In the genomic region with DNA sequence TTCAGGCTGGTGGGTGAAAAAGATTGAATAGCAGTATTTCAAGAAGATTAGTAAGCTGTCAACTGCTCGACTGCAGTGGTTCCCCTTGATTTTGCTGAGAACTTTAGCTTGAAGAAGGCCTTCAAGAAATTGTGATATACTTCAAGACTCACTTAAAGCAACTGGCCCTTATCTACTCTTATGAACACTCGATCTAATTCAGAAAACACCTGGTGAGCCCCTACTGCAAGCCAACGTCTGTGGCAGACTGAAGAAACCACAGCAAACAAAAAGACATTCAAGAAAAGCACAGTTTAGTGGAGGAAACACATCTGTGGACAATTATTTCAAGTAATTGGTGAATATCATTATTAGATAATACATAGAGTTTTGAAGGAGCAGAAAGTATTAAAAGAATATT, we compare ENCODE assay signal across 9 cellular contexts.
"Had no signal": no experiment of that assay in that cellular context is flagged by ENCODE, and none has a peak within 500 bp of the region (broad histone marks: within the 10 kb centered on the region; RNA-seq: fewer than 3 reads in every experiment).

No MANE protein-coding gene starts in this region.

- H3K9me3 Mint-ChIP-seq: GM23338, H9, HFFc6 had no signal

- H2AFZ ChIP-seq: GM23248, GM23338 had no signal

- H3K4me3 Mint-ChIP-seq: GM23338, H9, HFFc6 had no signal

- H3K9ac ChIP-seq: GM23248 had no signal

- H3K9me3 ChIP-seq: HAP-1 had no signal

- H3K4me2 ChIP-seq: GM23338 had no signal

- DNase-seq: GM23248, GOT3, H7, H9, HCEC 1CT, HFFc6 had no signal

- H3K36me3 ChIP-seq: HAP-1 had no signal

- H3K27ac Mint-ChIP-seq: GM23338, H9, HFFc6 had no signal

- H3K4me1 Mint-ChIP-seq: GM23338, H9 had no signal

- ATAC-seq: GM23338, HCT116 had no signal

- H3K27ac ChIP-seq: GM23248 had no signal

- H3K4me3 ChIP-seq: GM23248, GM23338, HAP-1 had no signal

- H3K4me1 ChIP-seq: HAP-1 had no signal
